1 cellular context compared by ENCODE assay signal in genomic region chr1:207084241-207084640, GRCh38.
TF ChIP-seq lines count a peak whose summit lies in the region.

No MANE protein-coding gene starts in this region.

TF ChIP-seq in SK-N-SH, 30 proteins besides CTCF, POLR2A, EP300 and RAD21:
- TF ChIP-seq POLR2AphosphoS5 (IDR thresholded peaks at IDR 0.05; ENCODE audit: low read depth, low read length) = no peak
- no peak for TF ChIP-seq SMC3 (IDR thresholded peaks at IDR 0.05; ENCODE audit: low read depth, low read length)
- no peak for TF ChIP-seq EZH2phosphoT487 (IDR thresholded peaks at IDR 0.05; ENCODE audit: borderline replicate concordance, low read depth)
- TF ChIP-seq SIN3A (IDR thresholded peaks at IDR 0.05; ENCODE audit: borderline replicate concordance, low read depth, low read length) = no peak
- no peak for TF ChIP-seq TCF12 (IDR thresholded peaks at IDR 0.05)
- TF ChIP-seq MAX (IDR thresholded peaks at IDR 0.05; ENCODE audit: low read depth) = no peak
- no peak for TF ChIP-seq MEF2A (IDR thresholded peaks at IDR 0.05; ENCODE audit: borderline replicate concordance, low read depth)
- TF ChIP-seq, protein P1, sequence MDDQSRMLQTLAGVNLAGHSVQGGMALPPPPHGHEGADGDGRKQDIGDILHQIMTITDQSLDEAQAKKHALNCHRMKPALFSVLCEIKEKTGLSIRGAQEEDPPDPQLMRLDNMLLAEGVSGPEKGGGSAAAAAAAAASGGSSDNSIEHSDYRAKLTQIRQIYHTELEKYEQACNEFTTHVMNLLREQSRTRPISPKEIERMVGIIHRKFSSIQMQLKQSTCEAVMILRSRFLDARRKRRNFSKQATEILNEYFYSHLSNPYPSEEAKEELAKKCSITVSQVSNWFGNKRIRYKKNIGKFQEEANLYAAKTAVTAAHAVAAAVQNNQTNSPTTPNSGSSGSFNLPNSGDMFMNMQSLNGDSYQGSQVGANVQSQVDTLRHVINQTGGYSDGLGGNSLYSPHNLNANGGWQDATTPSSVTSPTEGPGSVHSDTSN (IDR thresholded peaks at IDR 0.05) = no peak
- TF ChIP-seq REST (IDR thresholded peaks at IDR 0.05; ENCODE audit: low read depth, low read length) = no peak
- TF ChIP-seq RFX5 (IDR thresholded peaks at IDR 0.05; ENCODE audit: low read length) = no peak
- TF ChIP-seq FOSL2 (IDR thresholded peaks at IDR 0.05; ENCODE audit: borderline replicate concordance, low read depth) = no peak
- TF ChIP-seq MXI1 (IDR thresholded peaks at IDR 0.05; ENCODE audit: low read depth, low read length) = no peak
- TF ChIP-seq NFIC (IDR thresholded peaks at IDR 0.05; ENCODE audit: borderline replicate concordance) = no peak
- TF ChIP-seq RXRA (IDR thresholded peaks at IDR 0.05; ENCODE audit: borderline replicate concordance, low read depth) = no peak
- TF ChIP-seq CHD2 (IDR thresholded peaks at IDR 0.05; ENCODE audit: low read length, partially characterized antibody) = no peak
- TF ChIP-seq FOXJ3 (CRISPR knock-in tag; IDR thresholded peaks at IDR 0.05) = no peak
- no peak for TF ChIP-seq USF1 (IDR thresholded peaks at IDR 0.05; ENCODE audit: borderline replicate concordance, low read depth)
